ENCODE assay signal across 21 cellular contexts in the genomic region with DNA sequence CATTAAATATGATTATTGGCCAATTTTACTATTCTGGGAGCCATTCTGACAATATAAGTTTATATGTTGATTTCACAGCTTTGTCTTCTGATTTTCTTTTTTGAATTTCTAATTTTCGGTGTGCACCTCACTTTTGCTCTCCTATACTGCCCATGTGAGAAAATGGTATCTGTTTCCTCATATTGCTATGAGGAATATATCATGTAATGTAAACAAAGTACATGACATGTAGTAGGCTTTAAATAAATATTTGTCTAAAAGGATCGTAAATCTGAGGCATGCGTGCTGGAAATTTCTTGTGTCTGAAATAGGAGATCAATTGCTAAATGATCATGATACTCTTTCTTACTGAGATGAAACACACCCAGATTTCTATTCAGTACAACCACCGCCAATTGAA.
"Had no signal": no experiment of that assay in that cellular context is flagged by ENCODE, and none has a peak within 500 bp of the region (broad histone marks: within the 10 kb centered on the region; RNA-seq: fewer than 3 reads in every experiment).

No MANE protein-coding gene starts in this region.

- H3K27ac ChIP-seq: coronary artery, heart left ventricle, neutrophil, psoas muscle, spleen, testis had no signal

- DNase-seq: effector CD4-positive, alpha-beta T cell; endodermal cell; erythroblast; foreskin melanocyte; heart left ventricle; hippocampal formation; kidney glomerular epithelial cell; mammary epithelial cell; mucosa of descending colon; naive thymus-derived CD8-positive, alpha-beta T cell; psoas muscle; retina; spleen; stimulated activated CD4-positive, alpha-beta T cell treated with anti-CD3 and anti-CD28 coated beads, Interleukin-15, amount 100 ng/mL, for 24 hours; stimulated activated CD4-positive, alpha-beta T cell treated with anti-CD3 and anti-CD28 coated beads, Interleukin-1b, Interleukin-23, amount 100 ng/mL, for 48 hours; stimulated activated CD4-positive, alpha-beta T cell treated with anti-CD3 and anti-CD28 coated beads, Interleukin-4, amount 100 ng/mL, for 24 hours; stimulated activated naive CD8-positive, alpha-beta T cell treated with anti-CD3 and anti-CD28 coated beads, Interleukin-15, amount 100 ng/mL, for 72 hours; testis; trophoblast cell had no signal

- H3K27me3 ChIP-seq: heart left ventricle, neutrophil, spleen, testis had no signal

- H3K9me3 ChIP-seq: psoas muscle, testis had no signal

- H3K36me3 ChIP-seq: heart left ventricle, neutrophil, spleen had no signal

- H3K4me1 ChIP-seq: heart left ventricle, psoas muscle, spleen, testis had no signal

- H3K4me3 ChIP-seq: coronary artery, heart left ventricle, mucosa of descending colon, psoas muscle, spleen, testis had no signal
